Comparison of ENCODE assay signal across 9 cellular contexts in the genomic region with DNA sequence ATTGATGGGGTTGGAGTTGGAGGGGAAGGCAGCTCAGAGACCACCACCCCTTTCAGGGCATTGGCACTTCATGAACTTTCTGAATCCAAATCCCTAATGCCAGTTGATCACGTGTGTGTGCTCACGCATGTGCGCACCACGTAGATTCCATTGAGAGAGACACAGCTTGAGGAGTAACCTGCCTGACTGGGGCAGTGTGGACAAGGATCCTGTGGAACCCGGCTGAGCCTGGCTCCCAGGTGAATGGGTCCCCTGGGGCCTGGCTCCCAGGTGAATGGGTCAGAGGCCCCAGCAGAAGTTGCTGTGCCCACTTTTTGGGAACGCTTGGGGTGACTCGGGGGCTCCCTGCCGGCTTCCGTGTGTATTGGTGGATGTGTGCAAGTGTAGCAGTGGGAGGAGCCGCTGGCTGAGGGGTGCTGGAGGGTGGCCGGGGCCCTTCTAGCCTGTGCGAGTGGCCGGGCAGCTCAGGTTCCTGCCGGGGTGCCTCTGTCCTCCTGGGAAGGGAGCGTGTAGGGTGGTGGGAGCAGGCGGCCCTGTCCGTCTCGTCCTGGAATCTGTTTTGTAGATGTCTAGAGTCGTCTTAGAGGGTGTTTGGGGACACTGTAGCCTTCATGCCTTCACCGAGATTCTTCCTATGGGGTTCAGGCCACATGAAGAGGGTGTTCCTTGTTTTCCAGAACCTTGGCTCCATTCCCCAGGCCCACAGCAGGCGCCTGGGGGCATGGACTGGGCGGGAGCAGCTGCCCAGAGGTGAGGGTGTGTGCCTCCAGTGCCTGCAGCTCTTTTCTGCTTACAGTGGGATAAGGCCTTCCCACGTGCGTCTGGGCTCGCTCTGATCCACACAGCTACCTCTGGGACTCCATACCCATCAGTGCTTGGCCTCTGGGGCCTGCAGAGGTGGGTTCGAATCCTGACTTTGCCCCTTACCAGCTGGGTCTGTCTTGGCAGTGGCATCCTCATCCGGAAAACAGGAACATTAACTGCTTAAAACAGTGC. TPM values are rescaled to one million over a fixed set of nuclear protein-coding genes. Genes with fewer than 3 reads are reported as not detected.
DNase-seq lines count a peak whose midpoint lies in the region; ATAC-seq, FAIRE-seq and TF ChIP-seq lines count a peak whose summit lies in the region.
"Had no signal": no experiment of that assay in that cellular context is flagged by ENCODE, and none has a peak within 500 bp of the region (broad histone marks: within the 10 kb centered on the region; RNA-seq: fewer than 3 reads in every experiment).

No MANE protein-coding gene starts in this region.

- H3K4me1 Mint-ChIP-seq in osteocyte (ENCODE audit: unreplicated experiment) = peaks cover 64% of the 10 kb centered on the region

- H2AFZ ChIP-seq in HepG2 (ENCODE audit: low read length) = no peak overlapping the region

- no peak overlapping the region for H3K4me2 ChIP-seq in HepG2 (ENCODE audit: low read depth, low read length)

- TF ChIP-seq EP300 in HepG2 (IDR thresholded peaks at IDR 0.05; ENCODE audit: low read depth in 2 of 2, low read length in 2 of 2) = no peak
- no peak for TF ChIP-seq EP300 in HepG2 (CRISPR knock-in tag; IDR thresholded peaks at IDR 0.05; ENCODE audit: borderline replicate concordance)

- H3K9ac ChIP-seq in HepG2 (ENCODE audit: insufficient read depth, low read depth, low read length) = no peak overlapping the region
- H3K9ac ChIP-seq in stomach smooth muscle (ENCODE audit: low read length in 2 of 2) = peak overlapping the region; percentile 11 to 58

- H3K27me3 ChIP-seq in HepG2 (ENCODE audit: control insufficient read depth in 1 of 2, insufficient read depth in 2 of 2, low read length in 2 of 2) = no peaks in the 10 kb centered on the region
- no peaks in the 10 kb centered on the region for H3K27me3 ChIP-seq in stomach smooth muscle (ENCODE audit: control insufficient read depth in 1 of 2, insufficient read depth in 2 of 2, low read length in 2 of 2)
- no peaks in the 10 kb centered on the region for H3K27me3 ChIP-seq in thyroid gland

- H3K4me3 ChIP-seq in HepG2 (replicated peaks in 1 of 3; ENCODE audit: insufficient read depth in 1 of 3, low read depth in 2 of 3, low read length in 3 of 3) (no peak overlapping the region), stomach smooth muscle (ENCODE audit: low read length in 2 of 2) (peak overlapping the region; percentile 68 to 84), thyroid gland (replicated peaks in 1 of 3) (no peak overlapping the region)

- peaks cover 12% of the 10 kb centered on the region for H3K79me2 ChIP-seq in HepG2 (ENCODE audit: insufficient read depth, low read length)

- 88% methylated on average over 27 of the region's 27 CpGs for WGBS in HepG2 (ENCODE audit: low lambda C conversion rate)
- WGBS in thyroid gland, 2 donors = 83 to 90% methylated on average over 12 to 26 of the region's 27 CpGs

- peak overlapping the region; percentile 93 to 96 for H3K27ac Mint-ChIP-seq in activated naive CD4-positive, alpha-beta T cell treated with anti-CD3 and anti-CD28 coated beads, Interleukin-2, amount 50 U/mL, for 72 hours
- no peak overlapping the region for H3K27ac Mint-ChIP-seq in osteocyte (ENCODE audit: unreplicated experiment)

- H3K4me1 ChIP-seq in HepG2 (ENCODE audit: insufficient read depth, low read length) (peaks cover 32% of the 10 kb centered on the region), stomach smooth muscle (ENCODE audit: control insufficient read depth, insufficient read depth, low read length) (peaks cover 87% of the 10 kb centered on the region), thyroid gland (peaks cover 5 to 26% of the 10 kb centered on the region in 2 donors)

- H3K36me3 Mint-ChIP-seq in activated naive CD4-positive, alpha-beta T cell treated with anti-CD3 and anti-CD28 coated beads, Interleukin-2, amount 50 U/mL, for 72 hours = peaks cover 40 to 53% of the 10 kb centered on the region in 2 donors
- peaks cover 16% of the 10 kb centered on the region for H3K36me3 Mint-ChIP-seq in osteocyte (ENCODE audit: unreplicated experiment)

- H3K9me3 Mint-ChIP-seq in activated naive CD4-positive, alpha-beta T cell treated with anti-CD3 and anti-CD28 coated beads, Interleukin-2, amount 50 U/mL, for 72 hours = no peaks in the 10 kb centered on the region
- H3K9me3 Mint-ChIP-seq in osteocyte (ENCODE audit: unreplicated experiment) = no peaks in the 10 kb centered on the region

- no peak for FAIRE-seq in HepG2 (lab: Jason Lieb, UNC)

- H3K36me3 ChIP-seq in HepG2 (replicated peaks in 1 of 2; ENCODE audit: control insufficient read depth in 1 of 2, insufficient read depth in 2 of 2, low read length in 2 of 2) = peaks cover 11 to 48% of the 10 kb centered on the region in 2 experiments
- peaks cover 20 to 29% of the 10 kb centered on the region in 2 donors for H3K36me3 ChIP-seq in stomach smooth muscle (ENCODE audit: control insufficient read depth in 2 of 2, insufficient read depth in 2 of 2, low read length in 2 of 2)
- no peaks in the 10 kb centered on the region for H3K36me3 ChIP-seq in thyroid gland

- H3K4me3 Mint-ChIP-seq in osteocyte (ENCODE audit: unreplicated experiment) = no peak overlapping the region

- BruUV-seq in HepG2 (replicated peaks; lab: Mats Ljungman, UMichigan) = no TSS peak

- H4K20me1 ChIP-seq in HepG2 (ENCODE audit: insufficient read depth, low read length) = no peaks in the 10 kb centered on the region; the same call in 1 of the 2 replicates

- ATAC-seq in activated naive CD4-positive, alpha-beta T cell treated with anti-CD3 and anti-CD28 coated beads, Interleukin-2, amount 50 U/mL, for 72 hours = no peak
- no peak for ATAC-seq in HepG2
- ATAC-seq in GM18511 (IDR thresholded peaks at IDR 0.05; ENCODE audit: unreplicated experiment) = no peak

- intact Hi-C loops in HepG2 (cut with micrococcal nuclease; ENCODE audit: unreplicated experiment) (no loop called here), thyroid gland (cut with DNase I) (no loop called here)

- H3K27ac ChIP-seq in HepG2 (ENCODE audit: extremely low read length, insufficient read depth, low read length) = no peak overlapping the region
- peak overlapping the region; percentile 89 for H3K27ac ChIP-seq in stomach smooth muscle (ENCODE audit: low read length)
- H3K27ac ChIP-seq in thyroid gland = no peak overlapping the region
- H3K27ac ChIP-seq: 22Rv1 had no signal

- H3K9me3 ChIP-seq in HepG2 (ENCODE audit: low read length) (no peaks in the 10 kb centered on the region), stomach smooth muscle (ENCODE audit: control insufficient read depth in 2 of 2, low read length in 2 of 2) (no peaks in the 10 kb centered on the region), thyroid gland (no peaks in the 10 kb centered on the region)

- POLR2A ChIA-PET in HepG2 (lab: Yijun Ruan, JAX) = interaction anchor here (0.9 kb wide), 1 partner anchor 41 kb away, joined by 3 read pairs; no protein-coding TSS in a partner anchor

- TF ChIP-seq CTCF in HepG2 (CRISPR knock-in tag; IDR thresholded peaks at IDR 0.05) (no peak), thyroid gland (IDR thresholded peaks at IDR 0.05) (no peak), osteocyte (IDR thresholded peaks at IDR 0.05) (no peak)

- DNase-seq in NCI-H1417 (lab: John Stamatoyannopoulos, UW) = peak in 2 of 3 experiments; percentile 42 to 54
- DNase-seq in NCI-H1417 treated with DMSO at 0.1 percent for 48 hours (lab: John Stamatoyannopoulos, UW) = no peak
- DNase-seq in activated naive CD4-positive, alpha-beta T cell treated with anti-CD3 and anti-CD28 coated beads, Interleukin-2, amount 50 U/mL, for 72 hours (ENCODE audit: low spot score in 2 of 2) = no peak
- no peak for DNase-seq in HepG2 (ENCODE audit: low spot score)
- DNase-seq in thyroid gland = no peak
- DNase-seq in osteocyte (ENCODE audit: extremely low spot score, unreplicated experiment) = no peak

- in situ Hi-C loops in HepG2 (cut with HindIII; ENCODE audit: extremely low pct_ligation_motif_present, low pct_unique_long_range_greater_than_20kb) = loop anchor here (25.0 kb wide), 1 partner anchor 818 kb away; no protein-coding TSS in a partner anchor

- no peak for TF ChIP-seq POLR2A in HepG2 (IDR thresholded peaks at IDR 0.05; ENCODE audit: insufficient read depth in 1 of 2, low read depth in 2 of 2, low read length in 2 of 2)
- TF ChIP-seq POLR2A in thyroid gland (IDR thresholded peaks at IDR 0.05) = no peak

- CTCF ChIA-PET in HepG2 (lab: Yijun Ruan, JAX; ENCODE audit: low intra/inter-chr PET ratio, low total read pairs) = no interaction called here

- H3K27me3 Mint-ChIP-seq in osteocyte (ENCODE audit: unreplicated experiment) = no peaks in the 10 kb centered on the region

- no peak for TF ChIP-seq RAD21 in HepG2 (CRISPR knock-in tag; IDR thresholded peaks at IDR 0.05)

RNA-seq across cellular contexts. Expression of gene RBM38, which starts 3.2 kb away (rescaled TPM):
- 10 to 100 TPM; 43.4 to 97.5 TPM for total RNA-seq in activated naive CD4-positive, alpha-beta T cell treated with anti-CD3 and anti-CD28 coated beads, Interleukin-2, amount 50 U/mL, for 72 hours
- total RNA-seq in HepG2 (2016; rRNA removed; fragmentation: Illumina TruSeq; extraction: Trizol) = 29.6 and 34.2 TPM in 2 replicates
- 29.5 and 32.8 TPM in 2 replicates for total RNA-seq in HepG2 (2016; cell fraction: cytosol; rRNA removed; fragmentation: Illumina TruSeq; extraction: Trizol; ENCODE audit: low read depth)
- total RNA-seq in HepG2 (2016; cell fraction: insoluble cytoplasmic fraction; rRNA removed; fragmentation: Illumina TruSeq; extraction: Trizol) = 24.0 and 34.3 TPM in 2 replicates
- 69.5 and 80.5 TPM in 2 replicates for total RNA-seq in HepG2 (2016; cell fraction: membrane; rRNA removed; fragmentation: Illumina TruSeq; extraction: Trizol)
- 16.2 and 19.5 TPM in 2 replicates for total RNA-seq in HepG2 (2016; cell fraction: nucleus; rRNA removed; fragmentation: Illumina TruSeq; extraction: Trizol)
- polyA plus RNA-seq in HepG2 (2011; rRNA removed) = 24.2 and 30.0 TPM in 2 replicates
- 25.8 and 35.6 TPM in 2 replicates for polyA plus RNA-seq in HepG2 (2011; cell fraction: cytosol; rRNA removed)
- polyA plus RNA-seq in HepG2 (2011; cell fraction: nucleus; rRNA removed) = 24.4 and 25.9 TPM in 2 replicates
- 13.9 and 24.8 TPM in 2 replicates for polyA plus RNA-seq in HepG2 (2012)
- 44.0 and 53.1 TPM in 2 replicates for polyA plus RNA-seq in HepG2 (2016; cell fraction: cytosol; fragmentation: Illumina TruSeq; extraction: Trizol; ENCODE audit: low read depth)
- polyA plus RNA-seq in HepG2 (2016; cell fraction: insoluble cytoplasmic fraction; fragmentation: Illumina TruSeq; extraction: Trizol; ENCODE audit: low read depth) = 40.7 and 50.0 TPM in 2 replicates
- polyA plus RNA-seq in HepG2 (2016; cell fraction: membrane; fragmentation: Illumina TruSeq; extraction: Trizol; ENCODE audit: low read depth) = 80.4 and 89.1 TPM in 2 replicates
- 34.0 and 39.8 TPM in 2 replicates for polyA plus RNA-seq in HepG2 (2016; cell fraction: nucleus; fragmentation: Illumina TruSeq; extraction: Trizol; ENCODE audit: insufficient read depth, low read depth)
- 9.8 and 33.7 TPM in 2 replicates for polyA minus RNA-seq in HepG2 (2011; rRNA and poly(A)+ RNA removed; ENCODE audit: low replicate concordance)
- 16.2 and 17.4 TPM in 2 replicates for polyA minus RNA-seq in HepG2 (2011; cell fraction: cytosol; rRNA and poly(A)+ RNA removed)
- polyA minus RNA-seq in HepG2 (2011; cell fraction: nucleus; rRNA and poly(A)+ RNA removed) = 6.2 and 7.1 TPM in 2 replicates
- total RNA-seq in thyroid gland = 10 to 100 TPM; 11.0 to 16.0 (median 12.0) TPM
- total RNA-seq in osteocyte = 17.8 and 18.8 TPM in 2 replicates

RNA-seq across cellular contexts. Expression of gene RAE1, which starts 43.3 kb away (rescaled TPM):
- total RNA-seq in activated naive CD4-positive, alpha-beta T cell treated with anti-CD3 and anti-CD28 coated beads, Interleukin-2, amount 50 U/mL, for 72 hours = 10 to 100 TPM; 47.3 to 67.5 TPM
- total RNA-seq in HepG2 (2016; rRNA removed; fragmentation: Illumina TruSeq; extraction: Trizol) = 72.9 and 84.7 TPM in 2 replicates
- 7.0 TPM in 2 replicates for total RNA-seq in HepG2 (2016; cell fraction: cytosol; rRNA removed; fragmentation: Illumina TruSeq; extraction: Trizol; ENCODE audit: low read depth)
- total RNA-seq in HepG2 (2016; cell fraction: insoluble cytoplasmic fraction; rRNA removed; fragmentation: Illumina TruSeq; extraction: Trizol) = 69.1 and 75.0 TPM in 2 replicates
- 12.7 and 13.6 TPM in 2 replicates for total RNA-seq in HepG2 (2016; cell fraction: membrane; rRNA removed; fragmentation: Illumina TruSeq; extraction: Trizol)
- 52.3 and 56.5 TPM in 2 replicates for total RNA-seq in HepG2 (2016; cell fraction: nucleus; rRNA removed; fragmentation: Illumina TruSeq; extraction: Trizol)
- polyA plus RNA-seq in HepG2 (2011; rRNA removed) = 29.2 and 36.1 TPM in 2 replicates
- 38.8 and 67.0 TPM in 2 replicates for polyA plus RNA-seq in HepG2 (2011; cell fraction: cytosol; rRNA removed)
- polyA plus RNA-seq in HepG2 (2011; cell fraction: nucleus; rRNA removed) = 104 and 106 TPM in 2 replicates
- polyA plus RNA-seq in HepG2 (2012) = 40.7 and 46.9 TPM in 2 replicates
- polyA plus RNA-seq in HepG2 (2016; cell fraction: cytosol; fragmentation: Illumina TruSeq; extraction: Trizol; ENCODE audit: low read depth) = 5.7 and 6.3 TPM in 2 replicates
- polyA plus RNA-seq in HepG2 (2016; cell fraction: insoluble cytoplasmic fraction; fragmentation: Illumina TruSeq; extraction: Trizol; ENCODE audit: low read depth) = 85.9 and 97.1 TPM in 2 replicates
- polyA plus RNA-seq in HepG2 (2016; cell fraction: membrane; fragmentation: Illumina TruSeq; extraction: Trizol; ENCODE audit: low read depth) = 6.4 and 8.4 TPM in 2 replicates
- polyA plus RNA-seq in HepG2 (2016; cell fraction: nucleus; fragmentation: Illumina TruSeq; extraction: Trizol; ENCODE audit: insufficient read depth, low read depth) = 70.0 and 74.0 TPM in 2 replicates
- 47.5 and 58.8 TPM in 2 replicates for polyA minus RNA-seq in HepG2 (2011; rRNA and poly(A)+ RNA removed; ENCODE audit: low replicate concordance)
- polyA minus RNA-seq in HepG2 (2011; cell fraction: cytosol; rRNA and poly(A)+ RNA removed) = 20.8 and 32.8 TPM in 2 replicates
- 119 and 124 TPM in 2 replicates for polyA minus RNA-seq in HepG2 (2011; cell fraction: nucleus; rRNA and poly(A)+ RNA removed)
- total RNA-seq in thyroid gland = 10 to 100 TPM; 17.5 to 26.4 (median 22.3) TPM
- total RNA-seq in osteocyte = 24.3 and 24.7 TPM in 2 replicates

Comparison
In these comparisons a context has a peak if more than half of its experiments do, and no peak if none do; other contexts are left out.
1. DNase-seq: peak in NCI-H1417 (2 of 3); none in NCI-H1417 treated with DMSO at 0.1 percent for 48 hours (single experiment), activated naive CD4-positive, alpha-beta T cell treated with anti-CD3 and anti-CD28 coated beads, Interleukin-2, amount 50 U/mL, for 72 hours (0 of 2), HepG2 (single experiment), thyroid gland (0 of 2) and osteocyte (single experiment).
2. H3K4me3 ChIP-seq: peak in stomach smooth muscle (2 of 2); none in HepG2 (0 of 3) and thyroid gland (0 of 3).